10 cellular contexts compared by ENCODE assay signal in the genomic region with DNA sequence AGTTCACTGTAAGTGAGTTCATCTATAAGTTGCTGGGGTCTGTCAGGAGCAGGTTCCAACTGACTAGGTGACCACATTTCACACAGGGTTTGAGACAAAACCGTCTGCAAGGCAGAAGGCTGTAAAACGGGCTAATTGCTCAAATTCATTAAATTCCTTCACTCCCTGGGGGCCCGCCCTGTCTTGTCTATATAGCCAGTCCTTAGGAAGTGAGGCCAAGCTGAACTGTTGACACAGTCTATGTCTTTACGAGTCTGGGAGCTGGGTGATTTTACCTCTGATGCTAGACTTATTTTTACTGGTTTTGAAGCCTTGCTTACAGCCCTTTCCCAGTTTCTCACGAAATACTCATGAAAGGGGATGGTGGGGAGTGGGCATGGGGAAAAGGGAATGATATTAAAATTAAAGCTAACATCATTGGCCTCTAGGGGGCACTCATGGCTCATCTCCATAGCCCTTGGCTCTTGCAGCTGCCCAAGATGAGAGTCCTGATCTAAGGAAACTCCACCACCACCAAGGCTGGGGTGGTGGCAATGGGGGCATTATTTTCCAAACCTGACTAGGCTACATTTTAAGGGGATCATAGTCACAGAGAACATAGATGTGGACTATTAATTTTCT. TPM values are rescaled to one million over a fixed set of nuclear protein-coding genes. Genes with fewer than 3 reads are reported as not detected.
DNase-seq lines count a peak whose midpoint lies in the region; ATAC-seq and TF ChIP-seq lines count a peak whose summit lies in the region.
"Not testable (repeated sequence)": the region's sequence is repeated elsewhere in the genome, so short reads cannot be mapped to it uniquely, and the experiment has no call there.
"Had no signal": no experiment of that assay in that cellular context is flagged by ENCODE, and none has a peak within 500 bp of the region (broad histone marks: within the 10 kb centered on the region; RNA-seq: fewer than 3 reads in every experiment).

No MANE protein-coding gene starts in this region.

- H3K4me2 ChIP-seq in SU-DHL-6 (ENCODE audit: low read depth, low read length, poor library complexity, severe bottlenecking): not testable (repeated sequence)

- H3K9ac ChIP-seq in SU-DHL-6 (ENCODE audit: low read length): not testable (repeated sequence)

- not testable (repeated sequence) for H3F3A ChIP-seq in SU-DHL-6 (ENCODE audit: insufficient read depth)

- not testable (repeated sequence) for H4K20me1 ChIP-seq in SU-DHL-6 (ENCODE audit: low read depth, low read length)

- not testable (repeated sequence) for H3K9me2 ChIP-seq in SU-DHL-6 (replicated peaks; ENCODE audit: insufficient read depth, low read length)

- 18 to 28% methylated on average over 4 to 5 of the region's 5 CpGs for WGBS in body of pancreas, 2 donors
- WGBS in testis, 2 donors: 35 to 42% methylated on average over 5 of the region's 5 CpGs

- not testable (repeated sequence) for H3K36me3 ChIP-seq in SU-DHL-6 (ENCODE audit: low read length); body of pancreas (replicated peaks in 1 of 2; ENCODE audit: insufficient read depth in 1 of 2, low read depth in 2 of 2); mucosa of descending colon (ENCODE audit: low read depth); testis (ENCODE audit: low read depth, missing control alignments)

- DNase-seq in DMS53 (lab: John Stamatoyannopoulos, UW) (peak; percentile 60), HT-29 (ENCODE audit: low spot score) (peak; percentile 58), NCI-H345 treated with DMSO at 0.1 percent for 48 hours (lab: John Stamatoyannopoulos, UW; ENCODE audit: unreplicated experiment) (peak; percentile 4), body of pancreas (peak; percentile 24 to 35 (median 26)), mucosa of descending colon (peak in 1 of 3 donors; percentile 72), testis (peak; percentile 70)
- not testable (repeated sequence) for DNase-seq in Right ventricle myocardium inferior (ENCODE audit: missing footprints)

- ATAC-seq in body of pancreas (peak; percentile 47), Right ventricle myocardium inferior (peak; percentile 33), mucosa of descending colon (peak; percentile 76)

- H3K4me3 ChIP-seq in SU-DHL-6 (ENCODE audit: insufficient read depth, low read length, poor library complexity, severe bottlenecking); body of pancreas; mucosa of descending colon; testis: not testable (repeated sequence)

- not testable (repeated sequence) for TF ChIP-seq POLR2A in body of pancreas (IDR thresholded peaks at IDR 0.05); testis (IDR thresholded peaks at IDR 0.05)

- H2AFZ ChIP-seq in SU-DHL-6 (ENCODE audit: low read depth, low read length, severe bottlenecking): not testable (repeated sequence)

- peak; percentile 49 for TF ChIP-seq CTCF in SU-DHL-6 (IDR thresholded peaks at IDR 0.05; ENCODE audit: insufficient read depth, low read length, poor library complexity, severe bottlenecking)
- peak in 6 of 7 experiments; percentile 28 to 52 (median 32) for TF ChIP-seq CTCF in body of pancreas (IDR thresholded peaks at IDR 0.05)
- TF ChIP-seq CTCF in mucosa of descending colon (IDR thresholded peaks at IDR 0.05): peak; percentile 24
- peak in 2 of 3 experiments; percentile 36 to 49 for TF ChIP-seq CTCF in testis (IDR thresholded peaks at IDR 0.05)

- H3K9me3 ChIP-seq in SU-DHL-6 (ENCODE audit: insufficient read depth, low read length); body of pancreas; mucosa of descending colon; testis: not testable (repeated sequence)

- not testable (repeated sequence) for H3K27me3 ChIP-seq in SU-DHL-6 (ENCODE audit: low read length); body of pancreas; testis

- H3K4me1 ChIP-seq in body of pancreas; mucosa of descending colon (ENCODE audit: low read depth); testis: not testable (repeated sequence)

- H3K27ac ChIP-seq in SU-DHL-6 (ENCODE audit: low read depth, low read length); body of pancreas; testis: not testable (repeated sequence)

- not testable (repeated sequence) for H3K79me2 ChIP-seq in SU-DHL-6 (ENCODE audit: insufficient read depth, low read length)

- intact Hi-C loops in body of pancreas (cut with DNase I); mucosa of descending colon (cut with DNase I, micrococcal nuclease); testis (cut with DNase I; ENCODE audit: low total_unique reads): not testable (repeated sequence)
- intact Hi-C loops in Right ventricle myocardium inferior (cut with DNase I): loop anchor here (10.0 kb wide), 1 partner anchor 655 kb away; no protein-coding TSS in a partner anchor

RNA-seq across cellular contexts. Expression of a gene that starts 37.8 kb away (rescaled TPM):
- not detected in 2 replicates for total RNA-seq in HT-29 (2014; rRNA removed; shearing (Covaris generic))
- total RNA-seq in body of pancreas (not detected), Right ventricle myocardium inferior (not detected), mucosa of descending colon (under 1 TPM in 1 of 3 donors, not detected in 2; 0.52 TPM), testis (not detected)
- 6.0 TPM for polyA plus RNA-seq in testis (ENCODE audit: insufficient read depth, low read depth, low replicate concordance)
- total RNA-seq: posterior vena cava had no signal
- polyA plus RNA-seq: adipose tissue had no signal

RNA-seq across cellular contexts. Expression of a gene that starts 57.1 kb away (rescaled TPM):
- 16.6 and 18.8 TPM in 2 replicates for total RNA-seq in HT-29 (2014; rRNA removed; shearing (Covaris generic))
- total RNA-seq in body of pancreas (10 to 100 TPM; 12.5 to 14.5 TPM), Right ventricle myocardium inferior (45.9 TPM), mucosa of descending colon (10 to 100 TPM; 22.3 to 33.5 (median 23.9) TPM), testis (10 to 100 TPM; 29.0 to 34.5 TPM)
- 72.2 TPM for polyA plus RNA-seq in testis (ENCODE audit: insufficient read depth, low read depth, low replicate concordance)
